10 cellular contexts compared by ENCODE assay signal in the genomic region with DNA sequence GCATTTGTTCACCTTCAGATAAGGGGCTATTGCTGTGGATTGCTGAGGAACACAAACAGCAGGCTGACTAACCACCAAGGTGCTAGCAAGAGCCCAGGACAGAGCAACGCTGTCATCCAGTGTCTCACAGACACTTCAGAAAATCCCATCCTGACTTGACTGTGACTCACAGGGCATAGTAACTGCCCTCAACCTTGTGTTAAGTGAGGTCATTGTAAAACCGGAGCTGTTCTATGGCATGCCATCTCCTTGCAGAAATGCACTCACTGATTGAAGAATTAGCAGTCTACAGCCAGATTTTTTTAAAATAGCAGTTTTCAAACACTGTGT. TPM values are rescaled to one million over a fixed set of nuclear protein-coding genes. Genes with fewer than 3 reads are reported as not detected.
DNase-seq lines count a peak whose midpoint lies in the region; ATAC-seq and TF ChIP-seq lines count a peak whose summit lies in the region.
"Had no signal": no experiment of that assay in that cellular context is flagged by ENCODE, and none has a peak within 500 bp of the region (broad histone marks: within the 10 kb centered on the region; RNA-seq: fewer than 3 reads in every experiment).

No MANE protein-coding gene starts in this region.

- H3K4me2 ChIP-seq in mammary epithelial cell (ENCODE audit: insufficient read depth, low read depth, low read length) = no peak overlapping the region

- in situ Hi-C loops in mammary epithelial cell (cut with MboI; ENCODE audit: low sequenced_read_pairs in 2 of 2) = no loop called here

- H3K36me3 Mint-ChIP-seq in natural killer cell treated with Interleukin-12 subunit alpha and Interleukin-12 subunit beta and Interleukin-15 and Interleukin-18, amount 100 ng/mL, for 72 hours = no peaks in the 10 kb centered on the region
- H3K36me3 Mint-ChIP-seq in WTC11 = no peaks in the 10 kb centered on the region
- H3K36me3 Mint-ChIP-seq in naive thymus-derived CD4-positive, alpha-beta T cell = no peaks in the 10 kb centered on the region

- peaks cover 5 to 19% of the 10 kb centered on the region in 2 donors for H3K27me3 Mint-ChIP-seq in natural killer cell treated with Interleukin-12 subunit alpha and Interleukin-12 subunit beta and Interleukin-15 and Interleukin-18, amount 100 ng/mL, for 72 hours
- H3K27me3 Mint-ChIP-seq in WTC11 (ENCODE audit: low read depth) = peaks cover 2% of the 10 kb centered on the region; the same call in 1 of the 2 replicates
- peaks cover 0 to 16% (median 5%) of the 10 kb centered on the region in 5 donors for H3K27me3 Mint-ChIP-seq in naive thymus-derived CD4-positive, alpha-beta T cell

- no peak overlapping the region for H2AFZ ChIP-seq in mammary epithelial cell (ENCODE audit: low read depth, low read length)

- no peaks in the 10 kb centered on the region for H3K9me3 Mint-ChIP-seq in natural killer cell treated with Interleukin-12 subunit alpha and Interleukin-12 subunit beta and Interleukin-15 and Interleukin-18, amount 100 ng/mL, for 72 hours
- peaks cover 3% of the 10 kb centered on the region; the same call in 1 of the 2 replicates for H3K9me3 Mint-ChIP-seq in WTC11
- H3K9me3 Mint-ChIP-seq in naive thymus-derived CD4-positive, alpha-beta T cell = no peaks in the 10 kb centered on the region

- H4K20me1 ChIP-seq in mammary epithelial cell (ENCODE audit: insufficient read depth, low read length) = no peaks in the 10 kb centered on the region

- CTCF ChIA-PET in mammary epithelial cell (lab: Charles Lee; ENCODE audit: low non-redundant PET) (no interaction called here), WTC11 (lab: Charles Lee) (interaction anchor here (0.8 to 1.2 kb wide), 2 partner anchors 9 to 121 kb away, joined by 3 read pairs; no protein-coding TSS in a partner anchor)
- CTCF ChIA-PET in naive thymus-derived CD4-positive, alpha-beta T cell (lab: Charles Lee) = no interaction called here

- no peaks in the 10 kb centered on the region for H3K36me3 ChIP-seq in mammary epithelial cell (ENCODE audit: insufficient read depth, low read length)
- H3K36me3 ChIP-seq in naive thymus-derived CD4-positive, alpha-beta T cell (ENCODE audit: control insufficient read depth in 2 of 3, insufficient read depth in 3 of 3, low read length in 3 of 3) = no peaks in the 10 kb centered on the region
- H3K36me3 ChIP-seq: suprapubic skin had no signal

- H3K27me3 ChIP-seq in mammary epithelial cell (ENCODE audit: insufficient read depth, low read length) = no peaks in the 10 kb centered on the region
- no peaks in the 10 kb centered on the region for H3K27me3 ChIP-seq in naive thymus-derived CD4-positive, alpha-beta T cell (ENCODE audit: control insufficient read depth in 2 of 2, insufficient read depth in 2 of 2, low read length in 2 of 2)
- H3K27me3 ChIP-seq: suprapubic skin had no signal

- TF ChIP-seq CTCF in mammary epithelial cell (conservative IDR thresholded peaks at IDR 0.05 in 1 of 2, IDR thresholded peaks at IDR 0.05 in 1 of 2; ENCODE audit: extremely low read depth in 1 of 2, insufficient read depth in 1 of 2, low read depth in 1 of 2, low read length in 2 of 2) = no peak
- no peak for TF ChIP-seq CTCF in WTC11 (IDR thresholded peaks at IDR 0.05)

- 8% methylated on average over 2 of the region's 2 CpGs for WGBS in mammary epithelial cell (ENCODE audit: low coverage, missing lambda C conversion rate)

- dilution Hi-C loops in mammary epithelial cell (cut with HindIII; ENCODE audit: low sequenced_read_pairs) = no loop called here

- H3K27ac Mint-ChIP-seq in natural killer cell treated with Interleukin-12 subunit alpha and Interleukin-12 subunit beta and Interleukin-15 and Interleukin-18, amount 100 ng/mL, for 72 hours = no peak overlapping the region
- no peak overlapping the region for H3K27ac Mint-ChIP-seq in WTC11
- no peak overlapping the region for H3K27ac Mint-ChIP-seq in naive thymus-derived CD4-positive, alpha-beta T cell

- H3K4me1 Mint-ChIP-seq in natural killer cell treated with Interleukin-12 subunit alpha and Interleukin-12 subunit beta and Interleukin-15 and Interleukin-18, amount 100 ng/mL, for 72 hours (ENCODE audit: low read depth in 2 of 2) = peaks cover 0 to 7% of the 10 kb centered on the region in 2 donors
- peaks cover 10% of the 10 kb centered on the region for H3K4me1 Mint-ChIP-seq in WTC11
- peaks cover 0 to 10% (median 4%) of the 10 kb centered on the region in 7 donors for H3K4me1 Mint-ChIP-seq in naive thymus-derived CD4-positive, alpha-beta T cell

- H3K27ac ChIP-seq in mammary epithelial cell (ENCODE audit: insufficient read depth, low read depth, low read length) = peak overlapping the region; percentile 28
- H3K27ac ChIP-seq in naive thymus-derived CD4-positive, alpha-beta T cell (ENCODE audit: low read depth, low read length) = no peak overlapping the region

- ATAC-seq in HG02623 (IDR thresholded peaks at IDR 0.05; ENCODE audit: unreplicated experiment) (peak; percentile 65), WTC11 (no peak)
- peak; percentile 70 to 72 for ATAC-seq in natural killer cell treated with Interleukin-12 subunit alpha and Interleukin-12 subunit beta and Interleukin-15 and Interleukin-18, amount 100 ng/mL, for 72 hours
- ATAC-seq in naive thymus-derived CD4-positive, alpha-beta T cell = no peak

- DNase-seq in GM03348 (ENCODE audit: low spot score) (peak; percentile 72), mammary epithelial cell (peak; percentile 97), WTC11 (ENCODE audit: low spot score) (no peak), 8988T (no peak), DMS153 (lab: John Stamatoyannopoulos, UW) (no peak)
- DNase-seq in natural killer cell treated with Interleukin-12 subunit alpha and Interleukin-12 subunit beta and Interleukin-15 and Interleukin-18, amount 100 ng/mL, for 72 hours (ENCODE audit: low spot score) = no peak
- DNase-seq in naive thymus-derived CD4-positive, alpha-beta T cell = no peak
- DNase-seq: NCI-H2029 had no signal

- H3K4me3 Mint-ChIP-seq in natural killer cell treated with Interleukin-12 subunit alpha and Interleukin-12 subunit beta and Interleukin-15 and Interleukin-18, amount 100 ng/mL, for 72 hours = no peak overlapping the region
- no peak overlapping the region for H3K4me3 Mint-ChIP-seq in WTC11
- H3K4me3 Mint-ChIP-seq in naive thymus-derived CD4-positive, alpha-beta T cell = no peak overlapping the region

- H3K4me3 ChIP-seq in mammary epithelial cell (replicated peaks in 1 of 3; ENCODE audit: insufficient read depth in 1 of 3, low read depth in 2 of 3, low read length in 3 of 3) = no peak overlapping the region
- no peak overlapping the region for H3K4me3 ChIP-seq in naive thymus-derived CD4-positive, alpha-beta T cell (ENCODE audit: low read length)
- H3K4me3 ChIP-seq: suprapubic skin had no signal

- POLR2A ChIA-PET in WTC11 (lab: Charles Lee) = no interaction called here
- POLR2A ChIA-PET in naive thymus-derived CD4-positive, alpha-beta T cell (lab: Charles Lee) = no interaction called here

- peaks cover 18% of the 10 kb centered on the region for H3K4me1 ChIP-seq in mammary epithelial cell (ENCODE audit: insufficient read depth, low read length)
- H3K4me1 ChIP-seq in naive thymus-derived CD4-positive, alpha-beta T cell (ENCODE audit: control insufficient read depth in 2 of 2, insufficient read depth in 2 of 2, low read length in 2 of 2) = no peaks in the 10 kb centered on the region
- H3K4me1 ChIP-seq: suprapubic skin had no signal

- BruUV-seq in mammary epithelial cell (replicated peaks; lab: Mats Ljungman, UMichigan) = no TSS peak

- no peaks in the 10 kb centered on the region for H3K9me3 ChIP-seq in mammary epithelial cell (replicated peaks; ENCODE audit: insufficient read depth, low read length)
- no peaks in the 10 kb centered on the region for H3K9me3 ChIP-seq in naive thymus-derived CD4-positive, alpha-beta T cell (ENCODE audit: control insufficient read depth in 2 of 3, low read length in 3 of 3)
- H3K9me3 ChIP-seq: suprapubic skin had no signal

- no peaks in the 10 kb centered on the region for H3K79me2 ChIP-seq in mammary epithelial cell (ENCODE audit: insufficient read depth, low read length)

- H3K9ac ChIP-seq in mammary epithelial cell (ENCODE audit: insufficient read depth, low read length) = no peak overlapping the region

- intact Hi-C loops in mammary epithelial cell (cut with micrococcal nuclease) = loop anchor here (5.0 kb wide), 1 partner anchor 51 kb away; no protein-coding TSS in a partner anchor
- intact Hi-C loops in naive thymus-derived CD4-positive, alpha-beta T cell (cut with micrococcal nuclease) = no loop called here

RNA-seq across cellular contexts. Expression of a gene that starts 51.1 kb away (rescaled TPM):
- total RNA-seq in mammary epithelial cell = 1 to 10 TPM in 1 of 2 donors, under 1 TPM in 1; 0.12 to 1.5 TPM
- polyA plus RNA-seq in mammary epithelial cell = 0.19 TPM
- polyA minus RNA-seq in mammary epithelial cell = 0.36 TPM
- total RNA-seq in natural killer cell treated with Interleukin-12 subunit alpha and Interleukin-12 subunit beta and Interleukin-15 and Interleukin-18, amount 100 ng/mL, for 72 hours = under 1 TPM; 0.14 to 0.17 TPM
- 0.20 to 0.27 TPM (median 0.23 TPM) in 3 replicates for total RNA-seq in WTC11 (2021)
- total RNA-seq in naive thymus-derived CD4-positive, alpha-beta T cell = under 1 TPM in 2 of 5 experiments, not detected in 3; 0.10 to 0.24 TPM
- not detected for polyA plus RNA-seq in naive thymus-derived CD4-positive, alpha-beta T cell

Comparison
In these comparisons a context has a peak if more than half of its experiments do, and no peak if none do; other contexts are left out.
1. DNase-seq: peak in GM03348 (single experiment) and mammary epithelial cell (single experiment); none in natural killer cell treated with Interleukin-12 subunit alpha and Interleukin-12 subunit beta and Interleukin-15 and Interleukin-18, amount 100 ng/mL, for 72 hours (single experiment), WTC11 (single experiment), naive thymus-derived CD4-positive, alpha-beta T cell (0 of 9), 8988T (single experiment) and DMS153 (single experiment).
2. ATAC-seq: peak in HG02623 (single experiment) and natural killer cell treated with Interleukin-12 subunit alpha and Interleukin-12 subunit beta and Interleukin-15 and Interleukin-18, amount 100 ng/mL, for 72 hours (2 of 2); none in WTC11 (single experiment) and naive thymus-derived CD4-positive, alpha-beta T cell (single experiment).